ENCODE assay signal across 11 cellular contexts in genomic region chr6:4935486-4935885, GRCh38.
DNase-seq lines count a peak whose midpoint lies in the region; ATAC-seq lines count a peak whose summit lies in the region.
"Had no signal": no experiment of that assay in that cellular context is flagged by ENCODE, and none has a peak within 500 bp of the region (broad histone marks: within the 10 kb centered on the region; RNA-seq: fewer than 3 reads in every experiment).

No MANE protein-coding gene starts in this region.

- H3K27me3 Mint-ChIP-seq in activated CD4-positive, alpha-beta T cell treated with anti-CD3 and anti-CD28 coated beads, Interleukin-2, amount 10 ng/mL, durations not matched to agents 24 days and 14 days: no peaks in the 10 kb centered on the region

- peak; percentile 52 for ATAC-seq in HG02642 (IDR thresholded peaks at IDR 0.05; ENCODE audit: poor library complexity, unreplicated experiment)
- no peak for ATAC-seq in GM18511 (IDR thresholded peaks at IDR 0.05; ENCODE audit: unreplicated experiment)
- no peak for ATAC-seq in left lobe of liver

- no peak overlapping the region for H3K4me3 Mint-ChIP-seq in activated CD4-positive, alpha-beta T cell treated with anti-CD3 and anti-CD28 coated beads, Interleukin-2, amount 10 ng/mL, durations not matched to agents 24 days and 14 days

- H3K4me1 Mint-ChIP-seq in activated CD4-positive, alpha-beta T cell treated with anti-CD3 and anti-CD28 coated beads, Interleukin-2, amount 10 ng/mL, durations not matched to agents 24 days and 14 days: peaks cover 29% of the 10 kb centered on the region

- no peaks in the 10 kb centered on the region for H3K9me3 Mint-ChIP-seq in activated CD4-positive, alpha-beta T cell treated with anti-CD3 and anti-CD28 coated beads, Interleukin-2, amount 10 ng/mL, durations not matched to agents 24 days and 14 days

- H3K27ac Mint-ChIP-seq in activated CD4-positive, alpha-beta T cell treated with anti-CD3 and anti-CD28 coated beads, Interleukin-2, amount 10 ng/mL, durations not matched to agents 24 days and 14 days: no peak overlapping the region

- DNase-seq in activated CD4-positive, alpha-beta T cell treated with anti-CD3 and anti-CD28 coated beads, Interleukin-2, amount 10 ng/mL, durations not matched to agents 24 days and 14 days: peak; percentile 72
- DNase-seq in activated CD4-positive, alpha-beta T cell treated with anti-CD3 and anti-CD28 coated beads for 1 hour: no peak
- peak; percentile 45 to 52 for DNase-seq in activated T-cell treated with anti-CD3 and anti-CD28 coated beads, Interleukin-2, amount 50 U/mL, for 48 hours
- peak; percentile 20 for DNase-seq in stimulated activated CD4-positive, alpha-beta T cell treated with anti-CD3 and anti-CD28 coated beads, Interleukin-4, amount 100 ng/mL, for 24 hours
- DNase-seq in ureter (ENCODE audit: low spot score) (no peak), left lobe of liver (ENCODE audit: low spot score) (no peak)
- DNase-seq: anterior cingulate cortex, NCI-H1417, thyroid gland had no signal

- peaks cover 4% of the 10 kb centered on the region for H3K36me3 Mint-ChIP-seq in activated CD4-positive, alpha-beta T cell treated with anti-CD3 and anti-CD28 coated beads, Interleukin-2, amount 10 ng/mL, durations not matched to agents 24 days and 14 days (ENCODE audit: low read depth)

- intact Hi-C loops in activated CD4-positive, alpha-beta T cell treated with anti-CD3 and anti-CD28 coated beads, Interleukin-2, amount 10 ng/mL, durations not matched to agents 24 days and 14 days (cut with micrococcal nuclease): loop anchor here (5.0 to 10.0 kb wide), 3 partner anchors 143 to 1191 kb away; partner anchors contain the start of gene CDYL

Comparison
In these comparisons a context has a peak if more than half of its experiments do, and no peak if none do; other contexts are left out.
1. DNase-seq: peak in activated CD4-positive, alpha-beta T cell treated with anti-CD3 and anti-CD28 coated beads, Interleukin-2, amount 10 ng/mL, durations not matched to agents 24 days and 14 days (single experiment), activated T-cell treated with anti-CD3 and anti-CD28 coated beads, Interleukin-2, amount 50 U/mL, for 48 hours (2 of 2) and stimulated activated CD4-positive, alpha-beta T cell treated with anti-CD3 and anti-CD28 coated beads, Interleukin-4, amount 100 ng/mL, for 24 hours (single experiment); none in activated CD4-positive, alpha-beta T cell treated with anti-CD3 and anti-CD28 coated beads for 1 hour (single experiment), ureter (single experiment) and left lobe of liver (single experiment).